10 cellular contexts compared by ENCODE assay signal in the genomic region with DNA sequence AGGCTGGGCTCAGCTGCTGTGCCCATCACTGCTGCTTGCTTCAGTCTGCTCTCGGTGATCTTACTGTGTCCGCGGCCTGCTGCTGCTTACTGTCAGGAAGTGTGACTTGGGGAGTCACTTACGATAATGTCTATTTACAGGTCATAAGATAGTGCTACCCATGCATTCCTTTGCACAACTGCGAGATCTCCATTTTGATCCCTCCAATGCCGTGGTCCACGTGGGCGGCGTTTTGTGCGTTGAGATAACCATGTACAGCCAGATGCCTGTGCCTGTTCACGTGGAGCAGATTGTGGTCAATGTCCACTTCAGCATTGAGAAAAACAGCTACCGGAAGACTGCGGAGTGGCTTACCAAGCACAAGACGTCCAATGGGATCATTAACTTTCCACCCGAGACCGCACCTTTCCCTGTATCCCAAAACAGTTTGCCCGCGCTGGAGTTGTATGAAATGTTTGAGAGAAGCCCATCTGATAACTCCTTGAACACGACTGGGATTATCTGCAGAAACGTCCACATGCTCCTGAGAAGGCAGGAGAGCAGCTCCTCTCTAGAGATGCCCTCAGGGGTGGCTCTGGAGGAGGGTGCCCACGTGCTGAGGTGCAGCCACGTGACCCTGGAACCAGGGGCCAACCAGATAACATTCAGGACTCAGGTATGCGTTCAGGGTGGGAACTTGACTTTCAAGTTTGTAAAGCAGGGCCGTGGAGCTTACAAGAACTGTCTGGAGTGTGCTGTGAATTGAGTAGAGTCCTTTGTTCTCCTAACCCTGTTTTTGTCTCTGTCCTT. TPM values are rescaled to one million over a fixed set of nuclear protein-coding genes. Genes with fewer than 3 reads are reported as not detected.
A peak's percentile ranks its signal among the peaks of the same experiment; 100 is the strongest.
DNase-seq lines count a peak whose midpoint lies in the region; ATAC-seq and TF ChIP-seq lines count a peak whose summit lies in the region.
"Had no signal": no experiment of that assay in that cellular context is flagged by ENCODE, and none has a peak within 500 bp of the region (broad histone marks: within the 10 kb centered on the region; RNA-seq: fewer than 3 reads in every experiment).

No MANE protein-coding gene starts in this region.

- H3K9me3 ChIP-seq in heart left ventricle (no peaks in the 10 kb centered on the region), muscle layer of duodenum (ENCODE audit: control insufficient read depth in 1 of 2, low read length in 2 of 2) (no peaks in the 10 kb centered on the region), HAP-1 (no peaks in the 10 kb centered on the region)

- ATAC-seq in heart left ventricle = no peak
- ATAC-seq in Right ventricle myocardium inferior = no peak
- ATAC-seq in central memory CD8-positive, alpha-beta T cell (replicated peaks; ENCODE audit: extremely low read depth, poor library complexity, severe bottlenecking) = peak; percentile 2

- no peak for TF ChIP-seq CTCF in heart left ventricle (IDR thresholded peaks at IDR 0.05)

- H3K4me1 ChIP-seq in heart left ventricle (peaks cover 3 to 58% (median 52%) of the 10 kb centered on the region in 12 donors), muscle layer of duodenum (ENCODE audit: control insufficient read depth in 1 of 2, insufficient read depth in 2 of 2, low read length in 2 of 2) (peaks cover 9 to 13% of the 10 kb centered on the region in 2 donors), HAP-1 (no peaks in the 10 kb centered on the region)

- peak overlapping the region; percentile 4 to 90 (median 81) for H3K27ac ChIP-seq in heart left ventricle
- peak overlapping the region; percentile 67 for H3K27ac ChIP-seq in muscle layer of duodenum (ENCODE audit: low read length)

- peak overlapping the region; percentile 81 for H3K4me3 Mint-ChIP-seq in central memory CD8-positive, alpha-beta T cell

- H3K27me3 Mint-ChIP-seq in central memory CD8-positive, alpha-beta T cell = no peaks in the 10 kb centered on the region

- peak overlapping the region; percentile 98 for H3K27ac Mint-ChIP-seq in central memory CD8-positive, alpha-beta T cell (ENCODE audit: low read depth)

- H3K27me3 ChIP-seq in heart left ventricle (no peaks in the 10 kb centered on the region), muscle layer of duodenum (ENCODE audit: low read depth, low read length) (no peaks in the 10 kb centered on the region), HAP-1 (ENCODE audit: low read depth) (no peaks in the 10 kb centered on the region)

- peaks cover 94% of the 10 kb centered on the region for H3K4me1 Mint-ChIP-seq in central memory CD8-positive, alpha-beta T cell

- H3K36me3 ChIP-seq in heart left ventricle (peaks cover 0 to 100% (median 77%) of the 10 kb centered on the region in 9 donors), muscle layer of duodenum (ENCODE audit: control insufficient read depth in 1 of 2, insufficient read depth in 2 of 2, low read length in 2 of 2) (peaks cover 45 to 78% of the 10 kb centered on the region in 2 donors), HAP-1 (replicated peaks) (peaks cover 52% of the 10 kb centered on the region)

- H3K4me3 ChIP-seq in heart left ventricle (peak overlapping the region in 1 of 12 donors; percentile 17), muscle layer of duodenum (ENCODE audit: low read depth in 1 of 2, low read length in 2 of 2) (no peak overlapping the region), HAP-1 (no peak overlapping the region)

- WGBS in heart left ventricle, 4 donors = 59 to 69% (median 66%) methylated on average over 24 of the region's 24 CpGs

- peaks cover 73% of the 10 kb centered on the region for H3K36me3 Mint-ChIP-seq in central memory CD8-positive, alpha-beta T cell (ENCODE audit: insufficient read depth)

- TF ChIP-seq POLR2A in heart left ventricle (IDR thresholded peaks at IDR 0.05) = no peak

- H3K9me3 Mint-ChIP-seq in central memory CD8-positive, alpha-beta T cell = no peaks in the 10 kb centered on the region

- no peak for DNase-seq in heart left ventricle
- no peak for DNase-seq in Right ventricle myocardium inferior (ENCODE audit: missing footprints)
- no peak for DNase-seq in central memory CD8-positive, alpha-beta T cell (ENCODE audit: low spot score in 2 of 2)
- peak; percentile 58 for DNase-seq in ureter (ENCODE audit: low spot score)
- no peak for DNase-seq in NCI-H1930 (lab: John Stamatoyannopoulos, UW)
- DNase-seq in DMS53 (lab: John Stamatoyannopoulos, UW) = no peak
- DNase-seq in HAP-1 (ENCODE audit: low spot score in 2 of 2) = no peak
- DNase-seq: KG1, NCI-H2227 treated with DMSO at 0.1 percent for 48 hours had no signal

- intact Hi-C loops in heart left ventricle (cut with DNase I) = no loop called here
- intact Hi-C loops in Right ventricle myocardium inferior (cut with DNase I) = loop anchor here (5.0 kb wide), 1 partner anchor 106 kb away; no protein-coding TSS in a partner anchor

- in situ Hi-C loops in HAP-1 (cut with MboI; ENCODE audit: low sequenced_read_pairs) = no loop called here

RNA-seq across cellular contexts. Expression of gene PWP2, which starts 24.4 kb away (rescaled TPM):
- total RNA-seq in heart left ventricle (10 to 100 TPM in 1 of 9 donors, 1 to 10 TPM in 6, under 1 TPM in 1, not detected in 1; 0.70 to 10.2 (median 5.0) TPM), Right ventricle myocardium inferior (8.1 TPM), ureter (8.3 TPM)
- polyA plus RNA-seq in heart left ventricle = 1 to 10 TPM; 1.1 to 6.0 TPM

RNA-seq across cellular contexts. Expression of gene GATD3, which starts 50.6 kb away (rescaled TPM):
- total RNA-seq in heart left ventricle (100 to 1,000 TPM in 2 of 9 donors, 10 to 100 TPM in 7; 10.2 to 140 (median 14.1) TPM), Right ventricle myocardium inferior (143 TPM), ureter (9.2 TPM)
- polyA plus RNA-seq in heart left ventricle = 100 to 1,000 TPM in 1 of 2 donors, 10 to 100 TPM in 1; 26.5 to 109 TPM
